Comparison of ENCODE assay signal across 1 cellular context in genomic region chr12:128803788-128804187, GRCh38.
TF ChIP-seq lines count a peak whose summit lies in the region.

No MANE protein-coding gene starts in this region.

TF ChIP-seq in GM12878, 131 proteins besides CTCF, POLR2A, EP300 and RAD21 (continued from another document):
- no peak for TF ChIP-seq SMARCA5 (IDR thresholded peaks at IDR 0.05)
- no peak for TF ChIP-seq SMAD5 (IDR thresholded peaks at IDR 0.05; ENCODE audit: low read depth)
- no peak for TF ChIP-seq JUND (IDR thresholded peaks at IDR 0.05; ENCODE audit: low read depth, low read length)
- TF ChIP-seq ZSCAN29 (IDR thresholded peaks at IDR 0.05) = no peak
- no peak for TF ChIP-seq PAX8 (IDR thresholded peaks at IDR 0.05)
- TF ChIP-seq MYC (IDR thresholded peaks at IDR 0.05; ENCODE audit: insufficient read depth, insufficient read length, insufficient replicate concordance, low read length, severe bottlenecking) = no peak
- no peak for TF ChIP-seq KLF5 (IDR thresholded peaks at IDR 0.05; ENCODE audit: partially characterized antibody)
- TF ChIP-seq, protein P1, sequence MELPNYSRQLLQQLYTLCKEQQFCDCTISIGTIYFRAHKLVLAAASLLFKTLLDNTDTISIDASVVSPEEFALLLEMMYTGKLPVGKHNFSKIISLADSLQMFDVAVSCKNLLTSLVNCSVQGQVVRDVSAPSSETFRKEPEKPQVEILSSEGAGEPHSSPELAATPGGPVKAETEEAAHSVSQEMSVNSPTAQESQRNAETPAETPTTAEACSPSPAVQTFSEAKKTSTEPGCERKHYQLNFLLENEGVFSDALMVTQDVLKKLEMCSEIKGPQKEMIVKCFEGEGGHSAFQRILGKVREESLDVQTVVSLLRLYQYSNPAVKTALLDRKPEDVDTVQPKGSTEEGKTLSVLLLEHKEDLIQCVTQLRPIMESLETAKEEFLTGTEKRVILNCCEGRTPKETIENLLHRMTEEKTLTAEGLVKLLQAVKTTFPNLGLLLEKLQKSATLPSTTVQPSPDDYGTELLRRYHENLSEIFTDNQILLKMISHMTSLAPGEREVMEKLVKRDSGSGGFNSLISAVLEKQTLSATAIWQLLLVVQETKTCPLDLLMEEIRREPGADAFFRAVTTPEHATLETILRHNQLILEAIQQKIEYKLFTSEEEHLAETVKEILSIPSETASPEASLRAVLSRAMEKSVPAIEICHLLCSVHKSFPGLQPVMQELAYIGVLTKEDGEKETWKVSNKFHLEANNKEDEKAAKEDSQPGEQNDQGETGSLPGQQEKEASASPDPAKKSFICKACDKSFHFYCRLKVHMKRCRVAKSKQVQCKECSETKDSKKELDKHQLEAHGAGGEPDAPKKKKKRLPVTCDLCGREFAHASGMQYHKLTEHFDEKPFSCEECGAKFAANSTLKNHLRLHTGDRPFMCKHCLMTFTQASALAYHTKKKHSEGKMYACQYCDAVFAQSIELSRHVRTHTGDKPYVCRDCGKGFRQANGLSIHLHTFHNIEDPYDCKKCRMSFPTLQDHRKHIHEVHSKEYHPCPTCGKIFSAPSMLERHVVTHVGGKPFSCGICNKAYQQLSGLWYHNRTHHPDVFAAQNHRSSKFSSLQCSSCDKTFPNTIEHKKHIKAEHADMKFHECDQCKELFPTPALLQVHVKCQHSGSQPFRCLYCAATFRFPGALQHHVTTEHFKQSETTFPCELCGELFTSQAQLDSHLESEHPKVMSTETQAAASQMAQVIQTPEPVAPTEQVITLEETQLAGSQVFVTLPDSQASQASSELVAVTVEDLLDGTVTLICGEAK (IDR thresholded peaks at IDR 0.05; ENCODE audit: borderline replicate concordance) = no peak
- no peak for TF ChIP-seq E2F4 (IDR thresholded peaks at IDR 0.05; ENCODE audit: low read depth, low read length)
- no peak for TF ChIP-seq MYB (IDR thresholded peaks at IDR 0.05; ENCODE audit: borderline replicate concordance, low read depth, low read length)
- no peak for TF ChIP-seq EZH2 (IDR thresholded peaks at IDR 0.05; ENCODE audit: borderline replicate concordance, control insufficient read depth, low read depth, low read length)
